1 cellular context compared by ENCODE assay signal in genomic region chr2:213151437-213152064, GRCh38.
TF ChIP-seq lines count a peak whose summit lies in the region.

IKZF2 (minus strand) TSS chr2:213151612; CDS start chr2:213148629, 2,983 bp downstream.

TF ChIP-seq in GM12878, 131 proteins besides CTCF, POLR2A, EP300 and RAD21 (continued from another document and continues in another):
- no peak for TF ChIP-seq CUX1 (IDR thresholded peaks at IDR 0.05; ENCODE audit: insufficient replicate concordance, low read depth, low read length)
- TF ChIP-seq USF1 (IDR thresholded peaks at IDR 0.05; ENCODE audit: borderline replicate concordance, extremely low read length, insufficient read depth, low read depth, low read length) = no peak
- TF ChIP-seq, protein P1, sequence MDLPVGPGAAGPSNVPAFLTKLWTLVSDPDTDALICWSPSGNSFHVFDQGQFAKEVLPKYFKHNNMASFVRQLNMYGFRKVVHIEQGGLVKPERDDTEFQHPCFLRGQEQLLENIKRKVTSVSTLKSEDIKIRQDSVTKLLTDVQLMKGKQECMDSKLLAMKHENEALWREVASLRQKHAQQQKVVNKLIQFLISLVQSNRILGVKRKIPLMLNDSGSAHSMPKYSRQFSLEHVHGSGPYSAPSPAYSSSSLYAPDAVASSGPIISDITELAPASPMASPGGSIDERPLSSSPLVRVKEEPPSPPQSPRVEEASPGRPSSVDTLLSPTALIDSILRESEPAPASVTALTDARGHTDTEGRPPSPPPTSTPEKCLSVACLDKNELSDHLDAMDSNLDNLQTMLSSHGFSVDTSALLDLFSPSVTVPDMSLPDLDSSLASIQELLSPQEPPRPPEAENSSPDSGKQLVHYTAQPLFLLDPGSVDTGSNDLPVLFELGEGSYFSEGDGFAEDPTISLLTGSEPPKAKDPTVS (IDR thresholded peaks at IDR 0.05; ENCODE audit: low read depth, low read length) = no peak
- TF ChIP-seq ZNF217 (IDR thresholded peaks at IDR 0.05) = peak; percentile 71; the same call in 1 of the 2 replicates
- TF ChIP-seq ZBTB33 (IDR thresholded peaks at IDR 0.05) = no peak
- TF ChIP-seq NFYA (IDR thresholded peaks at IDR 0.05; ENCODE audit: borderline replicate concordance, low read depth, low read length) = no peak
- 0 out of 2 replicates have a peak, but pooled peaks have one; percentile 30 for TF ChIP-seq CREM (IDR thresholded peaks at IDR 0.05; ENCODE audit: low read depth)
- TF ChIP-seq IRF4 (IDR thresholded peaks at IDR 0.05; ENCODE audit: low read depth, low read length) = no peak
- no peak for TF ChIP-seq ZBTB4 (CRISPR knock-in tag; IDR thresholded peaks at IDR 0.05)
- peak; percentile 96 for TF ChIP-seq LARP7 (IDR thresholded peaks at IDR 0.05)
- TF ChIP-seq CHD2 (IDR thresholded peaks at IDR 0.05; ENCODE audit: borderline replicate concordance, low read depth, low read length) = no peak
- no peak for TF ChIP-seq WRNIP1 (IDR thresholded peaks at IDR 0.05; ENCODE audit: borderline replicate concordance, low read depth, low read length)
- no peak for TF ChIP-seq CHD4 (IDR thresholded peaks at IDR 0.05)
- peak; percentile 78 for TF ChIP-seq POLR2AphosphoS5 (IDR thresholded peaks at IDR 0.05; ENCODE audit: low read length)
- TF ChIP-seq SMAD5 (IDR thresholded peaks at IDR 0.05; ENCODE audit: low read depth) = no peak; the same call in 1 of the 2 replicates
- TF ChIP-seq, protein P2, sequence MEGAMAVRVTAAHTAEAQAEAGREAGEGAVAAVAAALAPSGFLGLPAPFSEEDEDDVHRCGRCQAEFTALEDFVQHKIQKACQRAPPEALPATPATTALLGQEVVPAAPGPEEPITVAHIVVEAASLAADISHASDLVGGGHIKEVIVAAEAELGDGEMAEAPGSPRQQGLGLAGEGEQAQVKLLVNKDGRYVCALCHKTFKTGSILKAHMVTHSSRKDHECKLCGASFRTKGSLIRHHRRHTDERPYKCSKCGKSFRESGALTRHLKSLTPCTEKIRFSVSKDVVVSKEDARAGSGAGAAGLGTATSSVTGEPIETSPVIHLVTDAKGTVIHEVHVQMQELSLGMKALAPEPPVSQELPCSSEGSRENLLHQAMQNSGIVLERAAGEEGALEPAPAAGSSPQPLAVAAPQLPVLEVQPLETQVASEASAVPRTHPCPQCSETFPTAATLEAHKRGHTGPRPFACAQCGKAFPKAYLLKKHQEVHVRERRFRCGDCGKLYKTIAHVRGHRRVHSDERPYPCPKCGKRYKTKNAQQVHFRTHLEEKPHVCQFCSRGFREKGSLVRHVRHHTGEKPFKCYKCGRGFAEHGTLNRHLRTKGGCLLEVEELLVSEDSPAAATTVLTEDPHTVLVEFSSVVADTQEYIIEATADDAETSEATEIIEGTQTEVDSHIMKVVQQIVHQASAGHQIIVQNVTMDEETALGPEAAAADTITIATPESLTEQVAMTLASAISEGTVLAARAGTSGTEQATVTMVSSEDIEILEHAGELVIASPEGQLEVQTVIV (IDR thresholded peaks at IDR 0.05; ENCODE audit: borderline replicate concordance, partially characterized antibody) = no peak
- TF ChIP-seq, protein P3, sequence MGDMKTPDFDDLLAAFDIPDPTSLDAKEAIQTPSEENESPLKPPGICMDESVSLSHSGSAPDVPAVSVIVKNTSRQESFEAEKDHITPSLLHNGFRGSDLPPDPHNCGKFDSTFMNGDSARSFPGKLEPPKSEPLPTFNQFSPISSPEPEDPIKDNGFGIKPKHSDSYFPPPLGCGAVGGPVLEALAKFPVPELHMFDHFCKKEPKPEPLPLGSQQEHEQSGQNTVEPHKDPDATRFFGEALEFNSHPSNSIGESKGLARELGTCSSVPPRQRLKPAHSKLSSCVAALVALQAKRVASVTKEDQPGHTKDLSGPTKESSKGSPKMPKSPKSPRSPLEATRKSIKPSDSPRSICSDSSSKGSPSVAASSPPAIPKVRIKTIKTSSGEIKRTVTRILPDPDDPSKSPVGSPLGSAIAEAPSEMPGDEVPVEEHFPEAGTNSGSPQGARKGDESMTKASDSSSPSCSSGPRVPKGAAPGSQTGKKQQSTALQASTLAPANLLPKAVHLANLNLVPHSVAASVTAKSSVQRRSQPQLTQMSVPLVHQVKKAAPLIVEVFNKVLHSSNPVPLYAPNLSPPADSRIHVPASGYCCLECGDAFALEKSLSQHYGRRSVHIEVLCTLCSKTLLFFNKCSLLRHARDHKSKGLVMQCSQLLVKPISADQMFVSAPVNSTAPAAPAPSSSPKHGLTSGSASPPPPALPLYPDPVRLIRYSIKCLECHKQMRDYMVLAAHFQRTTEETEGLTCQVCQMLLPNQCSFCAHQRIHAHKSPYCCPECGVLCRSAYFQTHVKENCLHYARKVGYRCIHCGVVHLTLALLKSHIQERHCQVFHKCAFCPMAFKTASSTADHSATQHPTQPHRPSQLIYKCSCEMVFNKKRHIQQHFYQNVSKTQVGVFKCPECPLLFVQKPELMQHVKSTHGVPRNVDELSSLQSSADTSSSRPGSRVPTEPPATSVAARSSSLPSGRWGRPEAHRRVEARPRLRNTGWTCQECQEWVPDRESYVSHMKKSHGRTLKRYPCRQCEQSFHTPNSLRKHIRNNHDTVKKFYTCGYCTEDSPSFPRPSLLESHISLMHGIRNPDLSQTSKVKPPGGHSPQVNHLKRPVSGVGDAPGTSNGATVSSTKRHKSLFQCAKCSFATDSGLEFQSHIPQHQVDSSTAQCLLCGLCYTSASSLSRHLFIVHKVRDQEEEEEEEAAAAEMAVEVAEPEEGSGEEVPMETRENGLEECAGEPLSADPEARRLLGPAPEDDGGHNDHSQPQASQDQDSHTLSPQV (IDR thresholded peaks at IDR 0.05) = 0 out of 2 replicates have a peak, but pooled peaks have one; percentile 34
- TF ChIP-seq STAT1 (conservative IDR thresholded peaks at IDR 0.05) = 0 out of 2 replicates have a peak, but pooled peaks have one; percentile 32
- no peak for TF ChIP-seq SMAD1 (IDR thresholded peaks at IDR 0.05; ENCODE audit: low read depth, partially characterized antibody)
- TF ChIP-seq, protein P4, sequence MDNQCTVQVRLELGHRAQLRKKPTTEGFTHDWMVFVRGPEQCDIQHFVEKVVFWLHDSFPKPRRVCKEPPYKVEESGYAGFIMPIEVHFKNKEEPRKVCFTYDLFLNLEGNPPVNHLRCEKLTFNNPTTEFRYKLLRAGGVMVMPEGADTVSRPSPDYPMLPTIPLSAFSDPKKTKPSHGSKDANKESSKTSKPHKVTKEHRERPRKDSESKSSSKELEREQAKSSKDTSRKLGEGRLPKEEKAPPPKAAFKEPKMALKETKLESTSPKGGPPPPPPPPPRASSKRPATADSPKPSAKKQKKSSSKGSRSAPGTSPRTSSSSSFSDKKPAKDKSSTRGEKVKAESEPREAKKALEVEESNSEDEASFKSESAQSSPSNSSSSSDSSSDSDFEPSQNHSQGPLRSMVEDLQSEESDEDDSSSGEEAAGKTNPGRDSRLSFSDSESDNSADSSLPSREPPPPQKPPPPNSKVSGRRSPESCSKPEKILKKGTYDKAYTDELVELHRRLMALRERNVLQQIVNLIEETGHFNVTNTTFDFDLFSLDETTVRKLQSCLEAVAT (IDR thresholded peaks at IDR 0.05) = peak; percentile 99
- TF ChIP-seq BCL11A (IDR thresholded peaks at IDR 0.05; ENCODE audit: low read depth, low read length) = peak; percentile 5; the same call in 1 of the 2 replicates
- peak; percentile 9 for TF ChIP-seq SKIL (IDR thresholded peaks at IDR 0.05; ENCODE audit: low read depth, poor library complexity, severe bottlenecking)
- TF ChIP-seq YY1 (IDR thresholded peaks at IDR 0.05; ENCODE audit: low read depth, low read length) = peak; percentile 81
- TF ChIP-seq ZNF384 (IDR thresholded peaks at IDR 0.05; ENCODE audit: borderline replicate concordance, low read depth, low read length) = no peak
- peak; percentile 83 for TF ChIP-seq DPF2 (IDR thresholded peaks at IDR 0.05)
- TF ChIP-seq SP1 (IDR thresholded peaks at IDR 0.05; ENCODE audit: low read depth, low read length) = no peak
- peak; percentile 35; the same call in 1 of the 2 replicates for TF ChIP-seq TCF12 (IDR thresholded peaks at IDR 0.05; ENCODE audit: low read depth, low read length)
